ENCODE assay signal across 8 cellular contexts in the genomic region with DNA sequence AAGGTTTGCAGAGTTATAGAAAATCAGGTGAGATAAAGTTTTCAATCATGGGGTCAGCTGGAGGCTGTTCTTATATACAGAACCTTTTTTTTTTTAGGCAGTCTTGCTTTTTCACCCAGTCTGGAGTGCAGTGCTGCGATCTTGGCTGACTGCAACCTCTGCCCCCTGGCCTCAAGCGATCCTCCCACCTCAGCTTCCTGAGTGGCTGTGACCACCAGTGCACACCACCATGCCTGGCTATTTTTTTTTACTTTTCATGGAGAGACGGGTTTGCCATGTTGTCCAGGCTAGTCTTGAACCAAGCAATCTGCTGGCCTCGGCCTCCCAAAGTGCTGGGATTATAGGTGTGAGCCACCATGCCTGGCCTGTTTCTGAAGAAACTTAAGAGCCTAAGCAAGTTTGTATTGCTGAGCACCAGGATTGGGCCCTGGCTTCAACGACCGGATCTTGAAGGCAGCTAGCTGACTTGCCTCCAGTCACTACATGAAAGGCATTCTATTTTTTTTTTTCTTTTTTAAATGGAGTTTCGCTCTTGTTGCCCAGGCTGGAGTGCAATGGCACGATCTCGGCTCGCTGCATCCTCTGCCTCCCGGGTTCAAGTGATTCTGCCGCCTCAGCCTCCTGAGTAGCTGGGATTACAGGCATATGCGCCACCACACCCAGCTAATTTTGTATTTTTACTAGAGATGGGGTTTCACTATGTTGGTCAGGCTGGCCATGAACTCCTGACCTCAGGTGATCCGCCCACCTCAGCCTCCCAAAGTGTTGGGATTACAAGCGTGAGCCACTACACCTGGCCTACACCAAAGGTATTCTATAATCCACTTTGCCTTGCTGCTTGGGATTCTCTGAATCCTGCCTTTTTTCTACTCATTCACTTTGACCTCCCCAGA. TPM values are rescaled to one million over a fixed set of nuclear protein-coding genes. Genes with fewer than 3 reads are reported as not detected.
DNase-seq lines count a peak whose midpoint lies in the region; ATAC-seq and TF ChIP-seq lines count a peak whose summit lies in the region.

No MANE protein-coding gene starts in this region.

- H3K27me3 ChIP-seq in CD8-positive, alpha-beta memory T cell (ENCODE audit: insufficient read depth, low read length, poor library complexity, severe bottlenecking): no peaks in the 10 kb centered on the region

- CTCF ChIA-PET in CD8-positive, alpha-beta memory T cell (lab: Charles Lee): interaction anchor here (1.1 to 1.3 kb wide), 3 partner anchors 18 to 35 kb away, joined by 3 to 4 read pairs (median 3); a partner anchor contains a TSS

- POLR2A ChIA-PET in CD8-positive, alpha-beta memory T cell (lab: Charles Lee): no interaction called here

- H3K9me3 ChIP-seq in CD8-positive, alpha-beta memory T cell (ENCODE audit: low read length): no peaks in the 10 kb centered on the region

- ATAC-seq in GM19438 (IDR thresholded peaks at IDR 0.05; ENCODE audit: low read depth, unreplicated experiment) (peak; percentile 52), HG03354 (IDR thresholded peaks at IDR 0.05; ENCODE audit: poor library complexity, severe bottlenecking, unreplicated experiment) (peak; percentile 48)

- H3K4me3 ChIP-seq in CD8-positive, alpha-beta memory T cell (ENCODE audit: low read length): no peak overlapping the region

- no peak for DNase-seq in CD8-positive, alpha-beta memory T cell
- DNase-seq in activated effector memory CD4-positive, alpha-beta T cell treated with Interleukin-2 at 50 U/mL for 16 hours: no peak
- DNase-seq in LoVo (ENCODE audit: low spot score) (no peak), DMS 273 (lab: John Stamatoyannopoulos, UW; ENCODE audit: unreplicated experiment) (no peak), foreskin melanocyte (no peak)

- H3K9me3 Mint-ChIP-seq in CD8-positive, alpha-beta memory T cell: no peaks in the 10 kb centered on the region
- H3K9me3 Mint-ChIP-seq in brain: no peaks in the 10 kb centered on the region

- peaks cover 62% of the 10 kb centered on the region for H3K4me1 ChIP-seq in CD8-positive, alpha-beta memory T cell (ENCODE audit: insufficient read depth, low read length)

- peaks cover 64 to 77% (median 77%) of the 10 kb centered on the region in 3 donors for H3K4me1 Mint-ChIP-seq in CD8-positive, alpha-beta memory T cell
- peaks cover 30% of the 10 kb centered on the region for H3K4me1 Mint-ChIP-seq in brain

- TF ChIP-seq CTCF in brain (conservative IDR thresholded peaks at IDR 0.05): no peak

- peaks cover 14 to 61% (median 27%) of the 10 kb centered on the region in 3 donors for H3K36me3 Mint-ChIP-seq in CD8-positive, alpha-beta memory T cell
- peaks cover 64% of the 10 kb centered on the region for H3K36me3 Mint-ChIP-seq in brain

- no peaks in the 10 kb centered on the region for H3K27me3 Mint-ChIP-seq in CD8-positive, alpha-beta memory T cell
- H3K27me3 Mint-ChIP-seq in brain: no peaks in the 10 kb centered on the region

- peaks cover 44% of the 10 kb centered on the region for H3K36me3 ChIP-seq in CD8-positive, alpha-beta memory T cell (ENCODE audit: insufficient read depth, low read length)

- H3K4me3 Mint-ChIP-seq in CD8-positive, alpha-beta memory T cell: peak overlapping the region; percentile 14 to 76 (median 58)
- peak overlapping the region in 1 of 5 experiments; percentile 3 for H3K4me3 Mint-ChIP-seq in brain

- H3K27ac ChIP-seq in CD8-positive, alpha-beta memory T cell (ENCODE audit: low read depth, low read length): peak overlapping the region; percentile 17

- peak overlapping the region; percentile 30 to 94 (median 78) for H3K27ac Mint-ChIP-seq in CD8-positive, alpha-beta memory T cell
- peak overlapping the region in 3 of 5 experiments; percentile 17 to 36 (median 34) for H3K27ac Mint-ChIP-seq in brain

RNA-seq across cellular contexts. Expression of a gene that starts 7.6 kb away (rescaled TPM):
- total RNA-seq in CD8-positive, alpha-beta memory T cell: 10 to 100 TPM; 67.3 to 71.4 TPM
- 395 TPM for polyA plus RNA-seq in CD8-positive, alpha-beta memory T cell
- 92.5 TPM for polyA plus RNA-seq in brain (ENCODE audit: insufficient read depth, low read depth, low replicate concordance)

RNA-seq across cellular contexts. Expression of a gene that starts 20.2 kb away (rescaled TPM):
- total RNA-seq in CD8-positive, alpha-beta memory T cell: 10 to 100 TPM; 20.9 to 24.6 TPM
- polyA plus RNA-seq in CD8-positive, alpha-beta memory T cell: 11.2 TPM
- polyA plus RNA-seq in brain (ENCODE audit: insufficient read depth, low read depth, low replicate concordance): 9.6 TPM

RNA-seq across cellular contexts. Expression of a gene that starts 50.9 kb away (rescaled TPM):
- 10 to 100 TPM; 10.9 to 12.6 TPM for total RNA-seq in CD8-positive, alpha-beta memory T cell
- polyA plus RNA-seq in CD8-positive, alpha-beta memory T cell: 14.6 TPM
- polyA plus RNA-seq in brain (ENCODE audit: insufficient read depth, low read depth, low replicate concordance): 13.2 TPM

RNA-seq across cellular contexts. Expression of a gene that starts 51.1 kb away (rescaled TPM):
- 1 to 10 TPM; 4.5 to 7.7 TPM for total RNA-seq in CD8-positive, alpha-beta memory T cell
- 5.2 TPM for polyA plus RNA-seq in CD8-positive, alpha-beta memory T cell
- 14.1 TPM for polyA plus RNA-seq in brain (ENCODE audit: insufficient read depth, low read depth, low replicate concordance)
